Comparison of ENCODE assay signal across 8 cellular contexts in the genomic region with DNA sequence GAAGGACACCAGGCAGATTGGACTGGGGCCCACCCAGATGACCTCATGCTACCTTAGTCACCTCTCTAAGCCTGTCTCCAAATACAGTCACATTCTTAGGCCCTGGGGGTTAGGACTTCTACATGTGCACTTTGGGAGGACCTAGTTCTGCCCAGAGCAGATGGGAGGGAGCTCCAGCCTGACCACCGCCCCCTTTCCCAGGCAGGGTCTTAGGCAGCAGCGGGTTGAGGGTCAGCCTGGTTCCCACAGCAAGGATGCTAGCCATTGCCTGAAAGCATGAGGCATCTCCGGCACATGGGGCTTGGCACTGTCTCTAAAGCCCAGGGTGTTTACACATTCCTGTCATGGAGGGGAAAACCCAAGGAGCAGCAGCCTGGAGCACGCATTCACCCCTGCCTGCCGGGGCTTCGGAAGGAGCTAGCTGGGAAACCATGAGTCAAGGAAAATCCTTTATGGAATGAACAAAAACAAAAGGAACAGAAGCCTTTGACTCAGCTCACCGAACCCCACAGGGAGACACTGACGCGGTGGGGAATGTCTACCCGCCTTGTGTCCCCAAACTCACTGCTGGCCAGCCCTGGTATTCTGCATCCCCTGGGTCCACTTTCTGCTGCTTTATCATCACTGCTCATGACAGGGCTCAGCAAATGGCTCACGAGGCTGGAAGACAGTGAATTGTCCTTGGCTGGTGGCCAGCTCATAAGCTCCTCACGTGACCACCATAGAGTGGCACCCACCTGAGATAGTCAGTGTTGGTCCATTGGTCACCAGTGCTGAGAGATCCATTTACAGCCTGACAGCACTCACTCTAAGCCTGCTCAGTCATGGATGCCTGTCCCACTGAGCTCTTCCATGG.
DNase-seq lines count a peak whose midpoint lies in the region; ATAC-seq, FAIRE-seq and TF ChIP-seq lines count a peak whose summit lies in the region.
"Not testable (repeated sequence)": the region's sequence is repeated elsewhere in the genome, so short reads cannot be mapped to it uniquely, and the experiment has no call there.

No MANE protein-coding gene starts in this region.

- FAIRE-seq in RCC 7860 (lab: Jason Lieb, UNC): peak; percentile 86

- intact Hi-C loops in right cardiac atrium (cut with DNase I): not testable (repeated sequence)

- H2AFZ ChIP-seq in osteoblast (ENCODE audit: low read length): not testable (repeated sequence)

- H3K79me2 ChIP-seq in osteoblast (ENCODE audit: insufficient read depth, low read length): not testable (repeated sequence)

- DNase-seq in AG20443 (ENCODE audit: low spot score) (peak; percentile 65), HK-2 (ENCODE audit: unreplicated experiment) (peak; percentile 69), RCC 7860 (ENCODE audit: low spot score) (peak; percentile 90), astrocyte of the cerebellum (ENCODE audit: low read depth) (peak; percentile 75), epithelial cell of proximal tubule (ENCODE audit: low read depth) (peak; percentile 77), right cardiac atrium (peak in 2 of 3 donors; percentile 38 to 47), osteoblast (ENCODE audit: insufficient read length, low spot score, missing footprints) (peak; percentile 95), suprapubic skin (ENCODE audit: low spot score in 2 of 2) (peak; percentile 81 to 90)

- H3K27me3 ChIP-seq in right cardiac atrium (ENCODE audit: control insufficient read depth, insufficient read depth); osteoblast (ENCODE audit: insufficient read depth, low read length); suprapubic skin: not testable (repeated sequence)

- not testable (repeated sequence) for TF ChIP-seq CTCF in astrocyte of the cerebellum (IDR thresholded peaks at IDR 0.05; ENCODE audit: low read depth, low read length, missing control alignments); epithelial cell of proximal tubule (conservative IDR thresholded peaks at IDR 0.05; ENCODE audit: low read depth, low read length); osteoblast (IDR thresholded peaks at IDR 0.05; ENCODE audit: extremely low read depth, low read depth, low read length); suprapubic skin (IDR thresholded peaks at IDR 0.05)

- not testable (repeated sequence) for TF ChIP-seq POLR2A in suprapubic skin (IDR thresholded peaks at IDR 0.05)

- 60% methylated on average over 10 of the region's 12 CpGs for WGBS in right cardiac atrium
- WGBS in suprapubic skin: 29% methylated on average over 9 of the region's 12 CpGs

- in situ Hi-C loops in astrocyte of the cerebellum (cut with HindIII; ENCODE audit: low sequenced_read_pairs): not testable (repeated sequence)

- H3K4me2 ChIP-seq in osteoblast (ENCODE audit: insufficient read depth, low read length): peak overlapping the region; percentile 32

- TF ChIP-seq EP300 in suprapubic skin (IDR thresholded peaks at IDR 0.05): not testable (repeated sequence)

- H4K20me1 ChIP-seq in osteoblast (ENCODE audit: insufficient read depth, low read length): not testable (repeated sequence)

- H3K4me1 ChIP-seq in right cardiac atrium (ENCODE audit: control insufficient read depth, insufficient read depth, low read length): not testable (repeated sequence)
- H3K4me1 ChIP-seq in osteoblast (ENCODE audit: insufficient read depth, low read length) (peaks cover 54% of the 10 kb centered on the region), suprapubic skin (peaks cover 18% of the 10 kb centered on the region)

- H3K9me3 ChIP-seq in right cardiac atrium (ENCODE audit: control insufficient read depth, low read length); osteoblast (ENCODE audit: low read depth, low read length); suprapubic skin: not testable (repeated sequence)

- not testable (repeated sequence) for H3K4me3 ChIP-seq in astrocyte of the cerebellum (ENCODE audit: low read depth, low read length); epithelial cell of proximal tubule (ENCODE audit: low read depth, low read length); right cardiac atrium (ENCODE audit: low read length); osteoblast (ENCODE audit: insufficient read depth, low read length); suprapubic skin

- not testable (repeated sequence) for ATAC-seq in right cardiac atrium

- not testable (repeated sequence) for H3K36me3 ChIP-seq in osteoblast (ENCODE audit: insufficient read depth, low read length); suprapubic skin

- H3K27ac ChIP-seq in right cardiac atrium (ENCODE audit: low read length): not testable (repeated sequence)
- H3K27ac ChIP-seq in osteoblast (ENCODE audit: low read depth, low read length) (peak overlapping the region; percentile 99), suprapubic skin (peak overlapping the region; percentile 23)

Comparison
In these comparisons a context has a peak if more than half of its experiments do, and no peak if none do; other contexts are left out.
1. DNase-seq: peak in every context shown above with its lines; median percentile 95 in osteoblast; 90 in RCC 7860; 86 in suprapubic skin; 77 in epithelial cell of proximal tubule; 75 in astrocyte of the cerebellum; 69 in HK-2; 65 in AG20443; 42 in right cardiac atrium.